8 cellular contexts compared by ENCODE assay signal in genomic region chr1:234987415-234988159, GRCh38.
A peak's percentile ranks its signal among the peaks of the same experiment; 100 is the strongest.
DNase-seq lines count a peak whose midpoint lies in the region; ATAC-seq and TF ChIP-seq lines count a peak whose summit lies in the region.

No MANE protein-coding gene starts in this region.

- peak overlapping the region; percentile 21 to 68 (median 43) for H3K9ac ChIP-seq in subcutaneous abdominal adipose tissue (ENCODE audit: low read length in 5 of 5)

- H3K36me3 ChIP-seq in breast epithelium (no peaks in the 10 kb centered on the region), subcutaneous abdominal adipose tissue (ENCODE audit: control insufficient read depth in 5 of 5, insufficient read depth in 5 of 5, low read length in 5 of 5) (no peaks in the 10 kb centered on the region)

- DNase-seq in LHCN-M2 (ENCODE audit: low read depth) (peak; percentile 86), breast epithelium (ENCODE audit: low spot score in 2 of 2) (peak; percentile 84 to 94), left lobe of liver (ENCODE audit: low spot score) (peak; percentile 93), RPMI8226 (no peak), NCI-H2107 treated with DMSO at 0.1 percent for 48 hours (lab: John Stamatoyannopoulos, UW; ENCODE audit: unreplicated experiment) (no peak)

- ATAC-seq in GM19397 (IDR thresholded peaks at IDR 0.05; ENCODE audit: unreplicated experiment) (peak; percentile 59), left lobe of liver (peak; percentile 94)

- H3K4me3 ChIP-seq in breast epithelium (no peak overlapping the region), subcutaneous abdominal adipose tissue (ENCODE audit: low read depth in 1 of 5, low read length in 5 of 5) (peak overlapping the region in 1 of 5 donors; percentile 19)

- H3K9me3 ChIP-seq in breast epithelium (no peaks in the 10 kb centered on the region), subcutaneous abdominal adipose tissue (ENCODE audit: control insufficient read depth in 5 of 5, low read length in 5 of 5) (no peaks in the 10 kb centered on the region)

- peaks cover 13 to 36% of the 10 kb centered on the region in 2 donors for H3K4me1 ChIP-seq in breast epithelium
- H3K4me1 ChIP-seq in subcutaneous abdominal adipose tissue (ENCODE audit: control insufficient read depth in 5 of 5, insufficient read depth in 5 of 5, low read length in 5 of 5), result peaks cover 8 to 43% (median 36%) of the 10 kb centered on the region in 5 donors

- H3K27me3 ChIP-seq in breast epithelium (no peaks in the 10 kb centered on the region), subcutaneous abdominal adipose tissue (ENCODE audit: control insufficient read depth in 5 of 5, insufficient read depth in 4 of 5, low read length in 5 of 5) (no peaks in the 10 kb centered on the region)

- no peak for TF ChIP-seq CTCF in C4-2B (conservative IDR thresholded peaks at IDR 0.05)
- peak in 2 of 3 donors; percentile 28 to 46 for TF ChIP-seq CTCF in breast epithelium (IDR thresholded peaks at IDR 0.05)

- peak; percentile 32 for TF ChIP-seq POLR2A in breast epithelium (IDR thresholded peaks at IDR 0.05)

- H3K27ac ChIP-seq in C4-2B, result peak overlapping the region; percentile 59
- peak overlapping the region; percentile 92 to 96 for H3K27ac ChIP-seq in breast epithelium
- H3K27ac ChIP-seq in subcutaneous abdominal adipose tissue (ENCODE audit: low read depth, low read length), result peak overlapping the region; percentile 69

- intact Hi-C loops in breast epithelium (cut with DNase I; ENCODE audit: low total_unique reads), result no loop called here

Comparison
In these comparisons a context has a peak if more than half of its experiments do, and no peak if none do; other contexts are left out.
1. DNase-seq: peak in LHCN-M2 (single experiment), breast epithelium (2 of 2) and left lobe of liver (single experiment); none in RPMI8226 (single experiment) and NCI-H2107 treated with DMSO at 0.1 percent for 48 hours (single experiment).
2. Peak in every context shown above with its lines, with median percentiles within 50 percentile points of each other: H3K27ac ChIP-seq.